ENCODE assay signal across 5 cellular contexts in genomic region chr18:77501266-77501665, GRCh38.
"Had no signal": no experiment of that assay in that cellular context is flagged by ENCODE, and none has a peak within 500 bp of the region (broad histone marks: within the 10 kb centered on the region; RNA-seq: fewer than 3 reads in every experiment).

No MANE protein-coding gene starts in this region.

- H3K4me1 Mint-ChIP-seq: IgD-negative memory B cell had no signal

- H3K36me3 Mint-ChIP-seq: IgD-negative memory B cell had no signal

- H3K27ac Mint-ChIP-seq: IgD-negative memory B cell had no signal

- ATAC-seq: HepG2, K562 had no signal

- DNase-seq: IMR-90 had no signal

- H3K4me3 Mint-ChIP-seq: IgD-negative memory B cell had no signal

- H3K4me3 ChIP-seq: K562 had no signal

- H3K27ac ChIP-seq: HL-60 had no signal
